ENCODE assay signal across 29 cellular contexts in genomic region chr22:47674600-47674999, GRCh38.
"Had no signal": no experiment of that assay in that cellular context is flagged by ENCODE, and none has a peak within 500 bp of the region (broad histone marks: within the 10 kb centered on the region; RNA-seq: fewer than 3 reads in every experiment).

No MANE protein-coding gene starts in this region.

- ATAC-seq: naive thymus-derived CD8-positive, alpha-beta T cell; natural killer cell treated with Interleukin-12 subunit alpha and Interleukin-12 subunit beta and Interleukin-15 and Interleukin-18, amount 100 ng/mL, for 72 hours; pancreas; right cardiac atrium; sciatic nerve; stimulated activated memory B cell treated with anti-CD40 and anti-IgM and Interleukin-4, amounts not matched to agents 10 μg/mL and 1 μg/mL and 100 μg/mL, for 72 hours; stimulated activated naive CD8-positive, alpha-beta T cell treated with anti-CD3 and anti-CD28 coated beads, Interleukin-15, amount 100 ng/mL, for 72 hours; stimulated activated naive CD8-positive, alpha-beta T cell treated with anti-CD3 and anti-CD28 coated beads, Interleukin-15, Interleukin-2, amounts not matched to agents 100 U/mL and 50 U/mL, for 24 hours; upper lobe of right lung had no signal

- H3K36me3 ChIP-seq: neutrophil, pancreas, prostate gland, spleen, suprapubic skin, tibial artery, transverse colon, upper lobe of right lung, vagina had no signal

- H3K4me2 ChIP-seq: smooth muscle cell had no signal

- H3K9me3 ChIP-seq: neutrophil, pancreas, prostate gland, suprapubic skin, testis, transverse colon, upper lobe of right lung, vagina had no signal

- H3K27ac ChIP-seq: neutrophil, pancreas, prostate gland, skin epidermis, spleen, suprapubic skin, testis, tibial artery, transverse colon, upper lobe of right lung, vagina had no signal

- H3K4me1 ChIP-seq: pancreas, prostate gland, spleen, suprapubic skin, tibial artery, transverse colon, upper lobe of right lung, vagina had no signal

- H3K4me3 ChIP-seq: pancreas, prostate gland, skin epidermis, smooth muscle cell, spleen, suprapubic skin, testis, tibial artery, transverse colon, upper lobe of right lung, vagina had no signal

- DNase-seq: naive thymus-derived CD8-positive, alpha-beta T cell; nephron progenitor cell; nucleus accumbens; pancreas; retina; right cardiac atrium; spleen; stimulated activated CD4-positive, alpha-beta T cell treated with anti-CD3 and anti-CD28 coated beads, Interleukin-12 subunit alpha, Interleukin-12 subunit beta, amount 100 ng/mL, for 4 hours; stimulated activated CD4-positive, alpha-beta T cell treated with anti-CD3 and anti-CD28 coated beads, Interleukin-1b, Interleukin-23, amount 100 ng/mL, for 48 hours; stimulated activated CD4-positive, alpha-beta T cell treated with anti-CD3 and anti-CD28 coated beads, Interleukin-4, amount 100 ng/mL, for 1 hour; stimulated activated CD4-positive, alpha-beta T cell treated with anti-CD3 and anti-CD28 coated beads, Interleukin-4, amount 100 ng/mL, for 4 hours; stimulated activated CD8-positive, alpha-beta memory T cell treated with anti-CD3 and anti-CD28 coated beads, Interleukin-4, amount 100 ng/mL, for 48 hours; stimulated activated naive CD4-positive, alpha-beta T cell; stimulated activated naive CD8-positive, alpha-beta T cell treated with anti-CD3 and anti-CD28 coated beads, Interleukin-15, amount 100 ng/mL, for 72 hours; stimulated activated naive CD8-positive, alpha-beta T cell treated with anti-CD3 and anti-CD28 coated beads, Interleukin-15, Interleukin-2, amounts not matched to agents 100 U/mL and 50 U/mL, for 24 hours; substantia nigra; testis; tibial artery; transverse colon; upper lobe of right lung had no signal

- H3K27me3 ChIP-seq: neutrophil, pancreas, spleen, suprapubic skin, testis, tibial artery, transverse colon, upper lobe of right lung, vagina had no signal

- FAIRE-seq: pancreas had no signal
